Comparison of ENCODE assay signal across 20 cellular contexts in genomic region chr9:97768731-97769130, GRCh38.
DNase-seq lines count a peak whose midpoint lies in the region; ATAC-seq and TF ChIP-seq lines count a peak whose summit lies in the region.
"Had no signal": no experiment of that assay in that cellular context is flagged by ENCODE, and none has a peak within 500 bp of the region (broad histone marks: within the 10 kb centered on the region; RNA-seq: fewer than 3 reads in every experiment).

No MANE protein-coding gene starts in this region.

- no peaks in the 10 kb centered on the region for H3K9me3 Mint-ChIP-seq in HFFc6
- H3K9me3 Mint-ChIP-seq: stimulated activated naive CD8-positive, alpha-beta T cell treated with anti-CD3 and anti-CD28 coated beads, Interleukin-15, amount 100 ng/mL, for 72 hours had no signal

- no peak for TF ChIP-seq CTCF in AG10803 (conservative IDR thresholded peaks at IDR 0.05; ENCODE audit: low read length)
- TF ChIP-seq CTCF in HFFc6 (IDR thresholded peaks at IDR 0.05), result no peak
- TF ChIP-seq CTCF in psoas muscle (IDR thresholded peaks at IDR 0.05), result no peak

- H3K4me1 Mint-ChIP-seq in HFFc6 (ENCODE audit: low read depth), result peaks cover 90% of the 10 kb centered on the region
- H3K4me1 Mint-ChIP-seq: stimulated activated naive CD8-positive, alpha-beta T cell treated with anti-CD3 and anti-CD28 coated beads, Interleukin-15, amount 100 ng/mL, for 72 hours had no signal

- H3K4me3 ChIP-seq in AG10803 (ENCODE audit: low read length) (no peak overlapping the region), psoas muscle (no peak overlapping the region)
- H3K4me3 ChIP-seq: left ventricle myocardium inferior, MG63, sigmoid colon, upper lobe of right lung had no signal

- H3K27ac ChIP-seq in psoas muscle, result no peak overlapping the region
- H3K27ac ChIP-seq: left ventricle myocardium inferior, sigmoid colon, upper lobe of right lung had no signal

- no peaks in the 10 kb centered on the region for H3K4me1 ChIP-seq in psoas muscle
- H3K4me1 ChIP-seq: left ventricle myocardium inferior, sigmoid colon, upper lobe of right lung had no signal

- WGBS in psoas muscle, 3 donors, result 41 to 58% (median 49%) methylated on average over 7 of the region's 7 CpGs

- peaks cover 0 to 24% (median 7%) of the 10 kb centered on the region in 3 donors for H3K27me3 ChIP-seq in psoas muscle (ENCODE audit: insufficient read depth in 3 of 3, low read length in 2 of 3)
- H3K27me3 ChIP-seq: MG63, upper lobe of right lung had no signal

- DNase-seq in AG10803 (ENCODE audit: low read depth) (peak; percentile 94), HFFc6 (peak; percentile 95), astrocyte of the hippocampus (ENCODE audit: low read depth, low spot score) (peak; percentile 58), iris pigment epithelial cell (ENCODE audit: low read depth) (peak; percentile 68), NCI-H146 treated with DMSO at 0.1 percent for 48 hours (lab: John Stamatoyannopoulos, UW; ENCODE audit: unreplicated experiment) (no peak), psoas muscle (no peak), SHP77 treated with DMSO at 0.1 percent for 48 hours (lab: John Stamatoyannopoulos, UW) (no peak)
- DNase-seq: activated CD4-positive, alpha-beta T cell treated with anti-CD3 and anti-CD28 coated beads for 48 hours; activated effector memory CD4-positive, alpha-beta T cell treated with Interleukin-2 at 50 U/mL for 16 hours; Caco-2; left ventricle myocardium inferior; MG63; NCI-H1694 treated with DMSO at 0.1 percent for 48 hours; NCI-H2227 treated with DMSO at 0.1 percent for 48 hours; occipital lobe; sigmoid colon; stimulated activated CD4-positive, alpha-beta T cell treated with anti-CD3 and anti-CD28 coated beads, Interleukin-2, amount 100 ng/mL, for 24 hours; stimulated activated naive CD8-positive, alpha-beta T cell treated with anti-CD3 and anti-CD28 coated beads, Interleukin-15, amount 100 ng/mL, for 72 hours; upper lobe of right lung had no signal

- no peak for ATAC-seq in psoas muscle
- no peak for ATAC-seq in GM19455 (IDR thresholded peaks at IDR 0.05; ENCODE audit: unreplicated experiment)
- ATAC-seq: stimulated activated naive CD8-positive, alpha-beta T cell treated with anti-CD3 and anti-CD28 coated beads, Interleukin-15, amount 100 ng/mL, for 72 hours; upper lobe of right lung had no signal

- H3K27me3 Mint-ChIP-seq in HFFc6 (ENCODE audit: insufficient read depth), result no peaks in the 10 kb centered on the region; the same call in 1 of the 2 replicates

- H3K36me3 Mint-ChIP-seq in HFFc6 (ENCODE audit: low read depth), result no peaks in the 10 kb centered on the region

- peak overlapping the region; percentile 82 for H3K27ac Mint-ChIP-seq in HFFc6
- H3K27ac Mint-ChIP-seq: stimulated activated naive CD8-positive, alpha-beta T cell treated with anti-CD3 and anti-CD28 coated beads, Interleukin-15, amount 100 ng/mL, for 72 hours had no signal

- H3K9me3 ChIP-seq in psoas muscle, result no peaks in the 10 kb centered on the region
- H3K9me3 ChIP-seq: Caco-2, left ventricle myocardium inferior, MG63, sigmoid colon, upper lobe of right lung had no signal

- intact Hi-C loops in psoas muscle (cut with DNase I), result no loop called here

- no peaks in the 10 kb centered on the region for H3K36me3 ChIP-seq in psoas muscle (ENCODE audit: insufficient read depth in 1 of 2, low read depth in 1 of 2)
- H3K36me3 ChIP-seq: left ventricle myocardium inferior, MG63, sigmoid colon, upper lobe of right lung had no signal

- peak overlapping the region; percentile 51 for H3K4me3 Mint-ChIP-seq in HFFc6
- H3K4me3 Mint-ChIP-seq: stimulated activated naive CD8-positive, alpha-beta T cell treated with anti-CD3 and anti-CD28 coated beads, Interleukin-15, amount 100 ng/mL, for 72 hours had no signal

Comparison
In these comparisons a context has a peak if more than half of its experiments do, and no peak if none do; other contexts are left out.
1. DNase-seq: peak in AG10803 (single experiment), HFFc6 (single experiment), astrocyte of the hippocampus (single experiment) and iris pigment epithelial cell (single experiment); none in NCI-H146 treated with DMSO at 0.1 percent for 48 hours (single experiment), psoas muscle (0 of 2) and SHP77 treated with DMSO at 0.1 percent for 48 hours (single experiment).